ENCODE assay signal across 16 cellular contexts in the genomic region with DNA sequence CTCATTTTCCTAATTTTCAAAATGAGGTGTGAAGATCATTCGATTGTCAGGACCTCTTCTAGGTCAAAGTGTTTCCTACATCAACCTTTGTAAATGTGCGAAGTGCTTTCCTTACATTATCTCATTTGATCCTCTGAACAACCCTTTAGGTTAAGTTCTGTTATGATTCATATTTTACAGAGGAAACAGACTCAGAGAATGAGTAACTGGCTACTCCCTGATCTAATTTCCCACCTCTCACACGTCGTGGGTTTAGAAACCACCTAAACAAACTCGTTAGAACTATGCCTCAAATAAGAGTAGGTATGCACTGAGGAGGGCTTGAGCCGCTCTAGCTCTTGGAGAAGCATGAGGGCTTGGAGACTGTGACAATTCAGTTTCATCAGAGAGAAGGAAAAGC.
DNase-seq lines count a peak whose midpoint lies in the region; ATAC-seq and TF ChIP-seq lines count a peak whose summit lies in the region.
"Had no signal": no experiment of that assay in that cellular context is flagged by ENCODE, and none has a peak within 500 bp of the region (broad histone marks: within the 10 kb centered on the region; RNA-seq: fewer than 3 reads in every experiment).

No MANE protein-coding gene starts in this region.

- no peaks in the 10 kb centered on the region for H3K9me3 Mint-ChIP-seq in activated naive CD4-positive, alpha-beta T cell treated with anti-CD3 and anti-CD28 coated beads, Interleukin-2, amount 50 U/mL, for 24 hours

- H3K4me3 Mint-ChIP-seq in activated naive CD4-positive, alpha-beta T cell treated with anti-CD3 and anti-CD28 coated beads, Interleukin-2, amount 50 U/mL, for 24 hours, result peak overlapping the region; percentile 48
- H3K4me3 Mint-ChIP-seq: activated B cell treated with CpG ODN at 0.5 μM for 24 hours had no signal

- intact Hi-C loops in prostate gland (cut with DNase I), result loop anchor here (5.0 kb wide), 1 partner anchor 280 kb away; a partner anchor contains a TSS

- H3K27me3 ChIP-seq in SK-N-SH (ENCODE audit: insufficient read depth), result no peaks in the 10 kb centered on the region
- H3K27me3 ChIP-seq in prostate gland (replicated peaks; ENCODE audit: insufficient read depth), result no peaks in the 10 kb centered on the region
- H3K27me3 ChIP-seq: ovary had no signal

- H3K9me3 ChIP-seq in SK-N-SH (no peaks in the 10 kb centered on the region), prostate gland (no peaks in the 10 kb centered on the region)
- H3K9me3 ChIP-seq: A549, ovary had no signal

- H3K4me1 Mint-ChIP-seq in activated naive CD4-positive, alpha-beta T cell treated with anti-CD3 and anti-CD28 coated beads, Interleukin-2, amount 50 U/mL, for 24 hours, result peaks cover 27% of the 10 kb centered on the region

- H3K27ac ChIP-seq in SK-N-SH (ENCODE audit: low read depth in 2 of 2, low read length in 1 of 2), result no peak overlapping the region
- H3K27ac ChIP-seq in prostate gland, result no peak overlapping the region
- H3K27ac ChIP-seq: A549, ovary had no signal

- H3K79me2 ChIP-seq in SK-N-SH (ENCODE audit: insufficient read depth), result no peaks in the 10 kb centered on the region

- no peaks in the 10 kb centered on the region for H4K20me1 ChIP-seq in SK-N-SH (ENCODE audit: insufficient read depth)

- TF ChIP-seq RAD21 in SK-N-SH (IDR thresholded peaks at IDR 0.05; ENCODE audit: low read length), result no peak

- TF ChIP-seq POLR2A in prostate gland (IDR thresholded peaks at IDR 0.05), result no peak

- POLR2A ChIA-PET in SK-N-SH (lab: Yijun Ruan, JAX), result no interaction called here

- peak overlapping the region; percentile 56 for H3K27ac Mint-ChIP-seq in activated naive CD4-positive, alpha-beta T cell treated with anti-CD3 and anti-CD28 coated beads, Interleukin-2, amount 50 U/mL, for 24 hours
- H3K27ac Mint-ChIP-seq: activated B cell treated with CpG ODN at 0.5 μM for 24 hours had no signal

- H2AFZ ChIP-seq in SK-N-SH (ENCODE audit: low read depth), result no peak overlapping the region

- no peak overlapping the region for H3K4me2 ChIP-seq in SK-N-SH
- H3K4me2 ChIP-seq: A549 had no signal

- WGBS in SK-N-SH (ENCODE audit: low lambda C conversion rate), result 58% methylated on average over 6 of the region's 6 CpGs
- 82% methylated on average over 6 of the region's 6 CpGs for WGBS in prostate gland

- TF ChIP-seq EP300 in SK-N-SH (IDR thresholded peaks at IDR 0.05; ENCODE audit: borderline replicate concordance in 1 of 2, low read depth in 1 of 2, low read length in 1 of 2), result no peak

- ATAC-seq in SK-N-SH treated with all-trans-retinoic acid at 6 μM for 48 hours (no peak), HG03175 (IDR thresholded peaks at IDR 0.05; ENCODE audit: unreplicated experiment) (peak; percentile 74), GM21619 (IDR thresholded peaks at IDR 0.05; ENCODE audit: unreplicated experiment) (no peak)
- ATAC-seq: A549, left colon had no signal

- DNase-seq in SK-N-SH (no peak), prostate gland (ENCODE audit: low spot score) (no peak), NCI-H1417 treated with DMSO at 0.1 percent for 48 hours (lab: John Stamatoyannopoulos, UW) (no peak)
- DNase-seq in stimulated activated CD4-positive, alpha-beta T cell treated with anti-CD3 and anti-CD28 coated beads, Interleukin-4, amount 100 ng/mL, for 1 hour, result peak; percentile 15
- DNase-seq: activated B cell treated with CpG ODN at 0.5 μM for 24 hours, caudate nucleus, EL, foreskin fibroblast, left colon, NCI-H2081 treated with DMSO at 0.1 percent for 48 hours, ovary had no signal

- CTCF ChIA-PET in SK-N-SH (lab: Yijun Ruan, JAX), result interaction anchor here (1.8 kb wide), 1 partner anchor 36 kb away, joined by 4 read pairs; no protein-coding TSS in a partner anchor

- H3K4me3 ChIP-seq in SK-N-SH (ENCODE audit: low read depth in 2 of 2, low read length in 1 of 2), result no peak overlapping the region
- no peak overlapping the region for H3K4me3 ChIP-seq in prostate gland
- H3K4me3 ChIP-seq: A549, ovary had no signal

- no peak for TF ChIP-seq CTCF in SK-N-SH (IDR thresholded peaks at IDR 0.05)
- no peak for TF ChIP-seq CTCF in prostate gland (IDR thresholded peaks at IDR 0.05)

- H3K9me2 ChIP-seq in SK-N-SH, result no peaks in the 10 kb centered on the region

- no peaks in the 10 kb centered on the region for H3F3A ChIP-seq in SK-N-SH (replicated peaks; ENCODE audit: insufficient read depth)

- no peaks in the 10 kb centered on the region for H3K27me3 Mint-ChIP-seq in activated naive CD4-positive, alpha-beta T cell treated with anti-CD3 and anti-CD28 coated beads, Interleukin-2, amount 50 U/mL, for 24 hours
- H3K27me3 Mint-ChIP-seq: activated B cell treated with CpG ODN at 0.5 μM for 24 hours had no signal

- H3K36me3 Mint-ChIP-seq in activated naive CD4-positive, alpha-beta T cell treated with anti-CD3 and anti-CD28 coated beads, Interleukin-2, amount 50 U/mL, for 24 hours, result no peaks in the 10 kb centered on the region

- H3K9ac ChIP-seq in SK-N-SH, result no peak overlapping the region

- no peaks in the 10 kb centered on the region for H3K4me1 ChIP-seq in SK-N-SH (ENCODE audit: control insufficient read depth in 1 of 2, insufficient read depth in 2 of 2, low read depth in 1 of 2, low read length in 1 of 2)
- no peaks in the 10 kb centered on the region for H3K4me1 ChIP-seq in prostate gland (replicated peaks)
- H3K4me1 ChIP-seq: A549 had no signal

- H3K36me3 ChIP-seq in SK-N-SH (replicated peaks in 1 of 2; ENCODE audit: control insufficient read depth in 1 of 2, insufficient read depth in 2 of 2, low read length in 1 of 2) (no peaks in the 10 kb centered on the region), prostate gland (no peaks in the 10 kb centered on the region)
- H3K36me3 ChIP-seq: ovary had no signal

TF ChIP-seq in SK-N-SH, 30 proteins besides CTCF, POLR2A, EP300 and RAD21:
- TF ChIP-seq POLR2AphosphoS5 (IDR thresholded peaks at IDR 0.05; ENCODE audit: low read depth, low read length) (no peak), FOXM1 (IDR thresholded peaks at IDR 0.05; ENCODE audit: low read depth) (no peak), NFIC (IDR thresholded peaks at IDR 0.05; ENCODE audit: borderline replicate concordance) (no peak), FOSL2 (IDR thresholded peaks at IDR 0.05; ENCODE audit: borderline replicate concordance, low read depth) (0 out of 2 replicates have a peak, but pooled peaks have one; percentile 2)

TF ChIP-seq in SK-N-SH treated with all-trans-retinoic acid at 6 μM for 48 hours, 23 proteins besides CTCF, POLR2A, EP300 and RAD21:
- no peak for TF ChIP-seq ZFP3 (CRISPR knock-in tag; IDR thresholded peaks at IDR 0.05)
- TF ChIP-seq ZNF565 (CRISPR knock-in tag; conservative IDR thresholded peaks at IDR 0.05; ENCODE audit: low read depth), result no peak
- TF ChIP-seq TCF4 (CRISPR knock-in tag; IDR thresholded peaks at IDR 0.05; ENCODE audit: borderline replicate concordance), result no peak
- TF ChIP-seq BACH2 (CRISPR knock-in tag; IDR thresholded peaks at IDR 0.05; ENCODE audit: borderline replicate concordance), result no peak
- TF ChIP-seq GLIS3 (CRISPR knock-in tag; IDR thresholded peaks at IDR 0.05), result no peak
- TF ChIP-seq ESRRG (CRISPR knock-in tag; IDR thresholded peaks at IDR 0.05), result no peak
- TF ChIP-seq, protein P1, sequence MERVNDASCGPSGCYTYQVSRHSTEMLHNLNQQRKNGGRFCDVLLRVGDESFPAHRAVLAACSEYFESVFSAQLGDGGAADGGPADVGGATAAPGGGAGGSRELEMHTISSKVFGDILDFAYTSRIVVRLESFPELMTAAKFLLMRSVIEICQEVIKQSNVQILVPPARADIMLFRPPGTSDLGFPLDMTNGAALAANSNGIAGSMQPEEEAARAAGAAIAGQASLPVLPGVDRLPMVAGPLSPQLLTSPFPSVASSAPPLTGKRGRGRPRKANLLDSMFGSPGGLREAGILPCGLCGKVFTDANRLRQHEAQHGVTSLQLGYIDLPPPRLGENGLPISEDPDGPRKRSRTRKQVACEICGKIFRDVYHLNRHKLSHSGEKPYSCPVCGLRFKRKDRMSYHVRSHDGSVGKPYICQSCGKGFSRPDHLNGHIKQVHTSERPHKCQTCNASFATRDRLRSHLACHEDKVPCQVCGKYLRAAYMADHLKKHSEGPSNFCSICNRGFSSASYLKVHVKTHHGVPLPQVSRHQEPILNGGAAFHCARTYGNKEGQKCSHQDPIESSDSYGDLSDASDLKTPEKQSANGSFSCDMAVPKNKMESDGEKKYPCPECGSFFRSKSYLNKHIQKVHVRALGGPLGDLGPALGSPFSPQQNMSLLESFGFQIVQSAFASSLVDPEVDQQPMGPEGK (CRISPR knock-in tag; IDR thresholded peaks at IDR 0.05; ENCODE audit: borderline replicate concordance), result no peak
